In genomic region chr20:427849-428657, GRCh38 we compare ENCODE assay signal across 20 cellular contexts. TPM values are rescaled to one million over a fixed set of nuclear protein-coding genes. Genes with fewer than 3 reads are reported as not detected.
DNase-seq lines count a peak whose midpoint lies in the region; ATAC-seq, FAIRE-seq and TF ChIP-seq lines count a peak whose summit lies in the region.
"Had no signal": no experiment of that assay in that cellular context is flagged by ENCODE, and none has a peak within 500 bp of the region (broad histone marks: within the 10 kb centered on the region; RNA-seq: fewer than 3 reads in every experiment).

No MANE protein-coding gene starts in this region.

- no peak for DNase-seq in HepG2 (ENCODE audit: low spot score)
- no peak for DNase-seq in right lobe of liver
- no peak for DNase-seq in effector memory CD8-positive, alpha-beta T cell
- DNase-seq in osteocyte (ENCODE audit: extremely low spot score, unreplicated experiment): no peak
- DNase-seq in A673 (ENCODE audit: low spot score): no peak
- no peak for DNase-seq in activated CD8-positive, alpha-beta memory T cell treated with anti-CD3 and anti-CD28 coated beads, Interleukin-2, amount 10 ng/mL, durations not matched to agents 7 days and 5 days
- no peak for DNase-seq in epidermal melanocyte (ENCODE audit: insufficient read length, low spot score)
- DNase-seq: CD4-positive, alpha-beta T cell; COR-L47; DND-41; HFFc6; KG1; NCI-H1105; NCI-H2029 treated with DMSO at 0.1 percent for 48 hours; NCI-H226; NCI-H748 treated with DMSO at 0.1 percent for 48 hours; NK-92 treated with Interleukin-12 subunit alpha and Interleukin-12 subunit beta, amount 100 ng/mL, for 24 hours had no signal

- H4K20me1 ChIP-seq in HepG2 (ENCODE audit: insufficient read depth, low read length): no peaks in the 10 kb centered on the region

- no peaks in the 10 kb centered on the region for H3K9me3 Mint-ChIP-seq in effector memory CD8-positive, alpha-beta T cell
- H3K9me3 Mint-ChIP-seq in osteocyte (ENCODE audit: unreplicated experiment): no peaks in the 10 kb centered on the region
- no peaks in the 10 kb centered on the region for H3K9me3 Mint-ChIP-seq in activated CD8-positive, alpha-beta memory T cell treated with anti-CD3 and anti-CD28 coated beads, Interleukin-2, amount 10 ng/mL, durations not matched to agents 7 days and 5 days (ENCODE audit: low read depth)
- H3K9me3 Mint-ChIP-seq: CD4-positive, alpha-beta T cell; HFFc6 had no signal

- no peaks in the 10 kb centered on the region for H3K9me3 ChIP-seq in HepG2 (ENCODE audit: low read length)
- H3K9me3 ChIP-seq in right lobe of liver: no peaks in the 10 kb centered on the region
- H3K9me3 ChIP-seq in A673 (ENCODE audit: low read depth, low read length, poor library complexity, severe bottlenecking): no peaks in the 10 kb centered on the region
- H3K9me3 ChIP-seq: BLaER1 had no signal

- no peaks in the 10 kb centered on the region for H3K4me1 ChIP-seq in HepG2 (ENCODE audit: insufficient read depth, low read length)
- peaks cover 0 to 24% (median 10%) of the 10 kb centered on the region in 4 donors for H3K4me1 ChIP-seq in right lobe of liver
- no peaks in the 10 kb centered on the region for H3K4me1 ChIP-seq in A673 (ENCODE audit: insufficient read depth, low read length, poor library complexity, severe bottlenecking)

- CTCF ChIA-PET in HepG2 (lab: Yijun Ruan, JAX; ENCODE audit: low intra/inter-chr PET ratio, low total read pairs) (no interaction called here), A673 (lab: Charles Lee) (interaction anchor here (0.5 kb wide), 1 partner anchor 62 kb away, joined by 7 read pairs; no protein-coding TSS in a partner anchor)
- CTCF ChIA-PET in activated CD8-positive, alpha-beta memory T cell treated with anti-CD3 and anti-CD28 coated beads, Interleukin-2, amount 10 ng/mL, durations not matched to agents 7 days and 5 days (lab: Charles Lee): interaction anchor here (0.9 to 1.6 kb wide), 3 partner anchors 14 to 72 kb away, joined by 3 to 4 read pairs (median 3); no protein-coding TSS in a partner anchor

- over 99% methylated on average over 14 of the region's 14 CpGs for WGBS in HepG2 (ENCODE audit: low lambda C conversion rate)
- 85% methylated on average over 6 of the region's 14 CpGs for WGBS in right lobe of liver (ENCODE audit: insufficient coverage, low coverage, low lambda C conversion rate, missing lambda C conversion rate)

- H3K9ac ChIP-seq in HepG2 (ENCODE audit: insufficient read depth, low read depth, low read length): no peak overlapping the region
- H3K9ac ChIP-seq: BLaER1 had no signal

- peaks cover 53% of the 10 kb centered on the region for H3K36me3 Mint-ChIP-seq in effector memory CD8-positive, alpha-beta T cell (ENCODE audit: insufficient read depth)
- H3K36me3 Mint-ChIP-seq in osteocyte (ENCODE audit: unreplicated experiment): peaks cover 19% of the 10 kb centered on the region
- H3K36me3 Mint-ChIP-seq in activated CD8-positive, alpha-beta memory T cell treated with anti-CD3 and anti-CD28 coated beads, Interleukin-2, amount 10 ng/mL, durations not matched to agents 7 days and 5 days: peaks cover 46% of the 10 kb centered on the region

- no peaks in the 10 kb centered on the region for H3K27me3 Mint-ChIP-seq in effector memory CD8-positive, alpha-beta T cell
- no peaks in the 10 kb centered on the region for H3K27me3 Mint-ChIP-seq in osteocyte (ENCODE audit: unreplicated experiment)
- H3K27me3 Mint-ChIP-seq in activated CD8-positive, alpha-beta memory T cell treated with anti-CD3 and anti-CD28 coated beads, Interleukin-2, amount 10 ng/mL, durations not matched to agents 7 days and 5 days: no peaks in the 10 kb centered on the region
- H3K27me3 Mint-ChIP-seq: CD4-positive, alpha-beta T cell had no signal

- no peak overlapping the region for H2AFZ ChIP-seq in HepG2 (ENCODE audit: low read length)

- H3K27ac ChIP-seq in HepG2 (ENCODE audit: extremely low read length, insufficient read depth, low read length) (no peak overlapping the region), right lobe of liver (no peak overlapping the region), VCaP (peak overlapping the region; percentile 3; the same call in 1 of the 2 replicates), A673 (ENCODE audit: low read depth, low read length, poor library complexity, severe bottlenecking) (no peak overlapping the region)
- H3K27ac ChIP-seq: BLaER1 had no signal

- TF ChIP-seq RAD21 in HepG2 (CRISPR knock-in tag; IDR thresholded peaks at IDR 0.05): no peak

- in situ Hi-C loops in HepG2 (cut with HindIII; ENCODE audit: extremely low pct_ligation_motif_present, low pct_unique_long_range_greater_than_20kb): no loop called here

- H3K36me3 ChIP-seq in HepG2 (replicated peaks in 1 of 2; ENCODE audit: control insufficient read depth in 1 of 2, insufficient read depth in 2 of 2, low read length in 2 of 2) (peaks cover 35 to 63% of the 10 kb centered on the region in 2 experiments), right lobe of liver (peaks cover 0 to 39% (median 8%) of the 10 kb centered on the region in 4 donors), A673 (ENCODE audit: insufficient read depth, low read length, poor library complexity, severe bottlenecking) (peaks cover 3% of the 10 kb centered on the region)

- peak overlapping the region; percentile 74 to 75 for H3K27ac Mint-ChIP-seq in effector memory CD8-positive, alpha-beta T cell
- H3K27ac Mint-ChIP-seq in osteocyte (ENCODE audit: unreplicated experiment): peak overlapping the region; percentile 18
- no peak overlapping the region for H3K27ac Mint-ChIP-seq in activated CD8-positive, alpha-beta memory T cell treated with anti-CD3 and anti-CD28 coated beads, Interleukin-2, amount 10 ng/mL, durations not matched to agents 7 days and 5 days
- H3K27ac Mint-ChIP-seq: CD4-positive, alpha-beta T cell; HFFc6 had no signal

- no peak overlapping the region for H3K4me3 ChIP-seq in HepG2 (replicated peaks in 1 of 3; ENCODE audit: insufficient read depth in 1 of 3, low read depth in 2 of 3, low read length in 3 of 3)
- H3K4me3 ChIP-seq in right lobe of liver: no peak overlapping the region
- no peak overlapping the region for H3K4me3 ChIP-seq in A673 (ENCODE audit: low read depth, low read length, poor library complexity, severe bottlenecking)
- H3K4me3 ChIP-seq: BLaER1 had no signal

- FAIRE-seq in HepG2 (lab: Jason Lieb, UNC): no peak
- FAIRE-seq: GM12891 had no signal

- BruUV-seq in HepG2 (replicated peaks; lab: Mats Ljungman, UMichigan) (no TSS peak), A673 (replicated peaks; lab: Mats Ljungman, UMichigan) (no TSS peak)

- POLR2A ChIA-PET in HepG2 (lab: Yijun Ruan, JAX): interaction anchor here (1.0 to 3.1 kb wide), 7 partner anchors 21 to 81 kb away, joined by 3 to 13 read pairs (median 5); partner anchors contain the start of genes NRSN2 and TRIB3
- POLR2A ChIA-PET in A673 (lab: Charles Lee; ENCODE audit: low non-redundant PET): no interaction called here

- peak in 1 of 2 experiments; percentile 17; a peak in 2 of 4 replicates for TF ChIP-seq POLR2A in HepG2 (IDR thresholded peaks at IDR 0.05; ENCODE audit: insufficient read depth in 1 of 2, low read depth in 2 of 2, low read length in 2 of 2)
- no peak for TF ChIP-seq POLR2A in right lobe of liver (IDR thresholded peaks at IDR 0.05)

- TF ChIP-seq EP300 in HepG2 (IDR thresholded peaks at IDR 0.05; ENCODE audit: low read depth in 2 of 2, low read length in 2 of 2) (no peak), HepG2 (CRISPR knock-in tag; IDR thresholded peaks at IDR 0.05; ENCODE audit: borderline replicate concordance) (no peak)

- ATAC-seq in HepG2 (no peak), right lobe of liver (no peak)
- no peak for ATAC-seq in effector memory CD8-positive, alpha-beta T cell (replicated peaks)
- ATAC-seq in activated CD8-positive, alpha-beta memory T cell treated with anti-CD3 and anti-CD28 coated beads, Interleukin-2, amount 10 ng/mL, durations not matched to agents 7 days and 5 days: no peak

- H3K27me3 ChIP-seq in HepG2 (ENCODE audit: control insufficient read depth in 1 of 2, insufficient read depth in 2 of 2, low read length in 2 of 2) (no peaks in the 10 kb centered on the region), right lobe of liver (no peaks in the 10 kb centered on the region), A673 (replicated peaks; ENCODE audit: insufficient read depth, low read depth, low read length, poor library complexity) (no peaks in the 10 kb centered on the region)
- H3K27me3 ChIP-seq: BLaER1 had no signal

- TF ChIP-seq CTCF in HepG2 (CRISPR knock-in tag; IDR thresholded peaks at IDR 0.05) (no peak), right lobe of liver (IDR thresholded peaks at IDR 0.05) (no peak), VCaP (conservative IDR thresholded peaks at IDR 0.05) (no peak), osteocyte (IDR thresholded peaks at IDR 0.05) (no peak), A673 (conservative IDR thresholded peaks at IDR 0.05; ENCODE audit: low read depth, low read length) (no peak)

- H3K4me3 Mint-ChIP-seq in effector memory CD8-positive, alpha-beta T cell: no peak overlapping the region
- no peak overlapping the region for H3K4me3 Mint-ChIP-seq in osteocyte (ENCODE audit: unreplicated experiment)
- no peak overlapping the region for H3K4me3 Mint-ChIP-seq in activated CD8-positive, alpha-beta memory T cell treated with anti-CD3 and anti-CD28 coated beads, Interleukin-2, amount 10 ng/mL, durations not matched to agents 7 days and 5 days
- H3K4me3 Mint-ChIP-seq: CD4-positive, alpha-beta T cell; HFFc6 had no signal

- H3K79me2 ChIP-seq in HepG2 (ENCODE audit: insufficient read depth, low read length): no peaks in the 10 kb centered on the region

- H3K4me1 Mint-ChIP-seq in effector memory CD8-positive, alpha-beta T cell (ENCODE audit: low read depth in 2 of 2): peaks cover 4 to 7% of the 10 kb centered on the region in 2 donors
- no peaks in the 10 kb centered on the region for H3K4me1 Mint-ChIP-seq in osteocyte (ENCODE audit: unreplicated experiment)
- H3K4me1 Mint-ChIP-seq in activated CD8-positive, alpha-beta memory T cell treated with anti-CD3 and anti-CD28 coated beads, Interleukin-2, amount 10 ng/mL, durations not matched to agents 7 days and 5 days: peaks cover 40% of the 10 kb centered on the region

- no peak overlapping the region for H3K4me2 ChIP-seq in HepG2 (ENCODE audit: low read depth, low read length)
- H3K4me2 ChIP-seq: BLaER1 had no signal

- intact Hi-C loops in HepG2 (cut with micrococcal nuclease; ENCODE audit: unreplicated experiment) (no loop called here), right lobe of liver (cut with DNase I) (no loop called here), A673 (cut with micrococcal nuclease; ENCODE audit: unreplicated experiment) (no loop called here)

RNA-seq across cellular contexts. Expression of gene RBCK1, which starts 20.0 kb away (rescaled TPM):
- total RNA-seq in HepG2 (2016; rRNA removed; fragmentation: Illumina TruSeq; extraction: Trizol) (121 and 149 TPM in 2 replicates), right lobe of liver (100 to 1,000 TPM in 2 of 6 experiments, 10 to 100 TPM in 4; 63.1 to 113 (median 85.6) TPM), osteocyte (103 and 119 TPM in 2 replicates), A673 (2021) (71.9 and 72.0 TPM in 2 replicates)
- total RNA-seq in HepG2 (2016; cell fraction: cytosol; rRNA removed; fragmentation: Illumina TruSeq; extraction: Trizol; ENCODE audit: low read depth): 176 and 212 TPM in 2 replicates
- total RNA-seq in HepG2 (2016; cell fraction: insoluble cytoplasmic fraction; rRNA removed; fragmentation: Illumina TruSeq; extraction: Trizol): 110 and 147 TPM in 2 replicates
- total RNA-seq in HepG2 (2016; cell fraction: membrane; rRNA removed; fragmentation: Illumina TruSeq; extraction: Trizol): 217 and 241 TPM in 2 replicates
- total RNA-seq in HepG2 (2016; cell fraction: nucleus; rRNA removed; fragmentation: Illumina TruSeq; extraction: Trizol): 83.9 and 95.5 TPM in 2 replicates
- polyA plus RNA-seq in HepG2 (2011; rRNA removed): 215 and 270 TPM in 2 replicates
- 171 and 196 TPM in 2 replicates for polyA plus RNA-seq in HepG2 (2011; cell fraction: cytosol; rRNA removed)
- polyA plus RNA-seq in HepG2 (2011; cell fraction: nucleus; rRNA removed): 558 and 618 TPM in 2 replicates
- 207 and 311 TPM in 2 replicates for polyA plus RNA-seq in HepG2 (2012)
- 291 and 331 TPM in 2 replicates for polyA plus RNA-seq in HepG2 (2016; cell fraction: cytosol; fragmentation: Illumina TruSeq; extraction: Trizol; ENCODE audit: low read depth)
- polyA plus RNA-seq in HepG2 (2016; cell fraction: insoluble cytoplasmic fraction; fragmentation: Illumina TruSeq; extraction: Trizol; ENCODE audit: low read depth): 144 and 159 TPM in 2 replicates
- polyA plus RNA-seq in HepG2 (2016; cell fraction: membrane; fragmentation: Illumina TruSeq; extraction: Trizol; ENCODE audit: low read depth): 277 and 299 TPM in 2 replicates
- polyA plus RNA-seq in HepG2 (2016; cell fraction: nucleus; fragmentation: Illumina TruSeq; extraction: Trizol; ENCODE audit: insufficient read depth, low read depth): 357 and 365 TPM in 2 replicates
- polyA minus RNA-seq in HepG2 (2011; rRNA and poly(A)+ RNA removed; ENCODE audit: low replicate concordance): 36.5 and 119 TPM in 2 replicates
- polyA minus RNA-seq in HepG2 (2011; cell fraction: cytosol; rRNA and poly(A)+ RNA removed): 65.9 and 88.8 TPM in 2 replicates
- polyA minus RNA-seq in HepG2 (2011; cell fraction: nucleus; rRNA and poly(A)+ RNA removed): 102 and 144 TPM in 2 replicates
- 100 to 1,000 TPM; 114 to 173 TPM for total RNA-seq in activated CD8-positive, alpha-beta memory T cell treated with anti-CD3 and anti-CD28 coated beads, Interleukin-2, amount 10 ng/mL, durations not matched to agents 7 days and 5 days

RNA-seq across cellular contexts. Expression of gene TBC1D20, which starts 34.3 kb away (rescaled TPM):
- total RNA-seq in HepG2 (2016; rRNA removed; fragmentation: Illumina TruSeq; extraction: Trizol) (36.6 and 45.9 TPM in 2 replicates), right lobe of liver (10 to 100 TPM; 10.8 to 21.4 (median 13.9) TPM), osteocyte (52.8 and 54.1 TPM in 2 replicates), A673 (2021) (31.8 and 34.3 TPM in 2 replicates)
- total RNA-seq in HepG2 (2016; cell fraction: cytosol; rRNA removed; fragmentation: Illumina TruSeq; extraction: Trizol; ENCODE audit: low read depth): 24.9 and 29.1 TPM in 2 replicates
- 36.8 and 43.1 TPM in 2 replicates for total RNA-seq in HepG2 (2016; cell fraction: insoluble cytoplasmic fraction; rRNA removed; fragmentation: Illumina TruSeq; extraction: Trizol)
- total RNA-seq in HepG2 (2016; cell fraction: membrane; rRNA removed; fragmentation: Illumina TruSeq; extraction: Trizol): 49.8 and 56.6 TPM in 2 replicates
- total RNA-seq in HepG2 (2016; cell fraction: nucleus; rRNA removed; fragmentation: Illumina TruSeq; extraction: Trizol): 26.9 and 31.0 TPM in 2 replicates
- 47.1 and 55.2 TPM in 2 replicates for polyA plus RNA-seq in HepG2 (2011; rRNA removed)
- 46.2 and 50.9 TPM in 2 replicates for polyA plus RNA-seq in HepG2 (2011; cell fraction: cytosol; rRNA removed)
- polyA plus RNA-seq in HepG2 (2011; cell fraction: nucleus; rRNA removed): 67.6 and 73.0 TPM in 2 replicates
- polyA plus RNA-seq in HepG2 (2012): 26.7 and 33.9 TPM in 2 replicates
- polyA plus RNA-seq in HepG2 (2016; cell fraction: cytosol; fragmentation: Illumina TruSeq; extraction: Trizol; ENCODE audit: low read depth): 27.0 and 32.1 TPM in 2 replicates
- polyA plus RNA-seq in HepG2 (2016; cell fraction: insoluble cytoplasmic fraction; fragmentation: Illumina TruSeq; extraction: Trizol; ENCODE audit: low read depth): 46.6 and 47.0 TPM in 2 replicates
- 37.5 and 43.9 TPM in 2 replicates for polyA plus RNA-seq in HepG2 (2016; cell fraction: membrane; fragmentation: Illumina TruSeq; extraction: Trizol; ENCODE audit: low read depth)
- polyA plus RNA-seq in HepG2 (2016; cell fraction: nucleus; fragmentation: Illumina TruSeq; extraction: Trizol; ENCODE audit: insufficient read depth, low read depth): 57.7 and 59.0 TPM in 2 replicates
- 35.8 and 117 TPM in 2 replicates for polyA minus RNA-seq in HepG2 (2011; rRNA and poly(A)+ RNA removed; ENCODE audit: low replicate concordance)
- polyA minus RNA-seq in HepG2 (2011; cell fraction: cytosol; rRNA and poly(A)+ RNA removed): 21.9 and 28.9 TPM in 2 replicates
- polyA minus RNA-seq in HepG2 (2011; cell fraction: nucleus; rRNA and poly(A)+ RNA removed): 37.1 and 38.0 TPM in 2 replicates
- total RNA-seq in activated CD8-positive, alpha-beta memory T cell treated with anti-CD3 and anti-CD28 coated beads, Interleukin-2, amount 10 ng/mL, durations not matched to agents 7 days and 5 days: 10 to 100 TPM; 28.3 to 29.4 TPM

RNA-seq across cellular contexts. Expression of gene TRIB3, which starts 47.5 kb away (rescaled TPM):
- total RNA-seq in HepG2 (2016; rRNA removed; fragmentation: Illumina TruSeq; extraction: Trizol) (106 and 115 TPM in 2 replicates), right lobe of liver (100 to 1,000 TPM in 2 of 6 experiments, 10 to 100 TPM in 4; 15.1 to 139 (median 34.1) TPM), osteocyte (49.1 and 62.6 TPM in 2 replicates), A673 (2021) (43.4 and 59.6 TPM in 2 replicates)
- total RNA-seq in HepG2 (2016; cell fraction: cytosol; rRNA removed; fragmentation: Illumina TruSeq; extraction: Trizol; ENCODE audit: low read depth): 40.1 and 45.0 TPM in 2 replicates
- 106 and 115 TPM in 2 replicates for total RNA-seq in HepG2 (2016; cell fraction: insoluble cytoplasmic fraction; rRNA removed; fragmentation: Illumina TruSeq; extraction: Trizol)
- total RNA-seq in HepG2 (2016; cell fraction: membrane; rRNA removed; fragmentation: Illumina TruSeq; extraction: Trizol): 107 and 130 TPM in 2 replicates
- 47.6 and 54.9 TPM in 2 replicates for total RNA-seq in HepG2 (2016; cell fraction: nucleus; rRNA removed; fragmentation: Illumina TruSeq; extraction: Trizol)
- polyA plus RNA-seq in HepG2 (2011; rRNA removed): 150 and 241 TPM in 2 replicates
- 165 and 177 TPM in 2 replicates for polyA plus RNA-seq in HepG2 (2011; cell fraction: cytosol; rRNA removed)
- polyA plus RNA-seq in HepG2 (2011; cell fraction: nucleus; rRNA removed): 122 and 148 TPM in 2 replicates
- polyA plus RNA-seq in HepG2 (2012): 78.0 and 193 TPM in 2 replicates
- 33.6 and 42.0 TPM in 2 replicates for polyA plus RNA-seq in HepG2 (2016; cell fraction: cytosol; fragmentation: Illumina TruSeq; extraction: Trizol; ENCODE audit: low read depth)
- 99.1 and 105 TPM in 2 replicates for polyA plus RNA-seq in HepG2 (2016; cell fraction: insoluble cytoplasmic fraction; fragmentation: Illumina TruSeq; extraction: Trizol; ENCODE audit: low read depth)
- 76.6 and 88.5 TPM in 2 replicates for polyA plus RNA-seq in HepG2 (2016; cell fraction: membrane; fragmentation: Illumina TruSeq; extraction: Trizol; ENCODE audit: low read depth)
- polyA plus RNA-seq in HepG2 (2016; cell fraction: nucleus; fragmentation: Illumina TruSeq; extraction: Trizol; ENCODE audit: insufficient read depth, low read depth): 77.9 and 79.0 TPM in 2 replicates
- polyA minus RNA-seq in HepG2 (2011; rRNA and poly(A)+ RNA removed; ENCODE audit: low replicate concordance): 66.9 and 301 TPM in 2 replicates
- 115 and 151 TPM in 2 replicates for polyA minus RNA-seq in HepG2 (2011; cell fraction: cytosol; rRNA and poly(A)+ RNA removed)
- polyA minus RNA-seq in HepG2 (2011; cell fraction: nucleus; rRNA and poly(A)+ RNA removed): 35.9 and 65.3 TPM in 2 replicates
- 10 to 100 TPM; 22.4 to 25.4 TPM for total RNA-seq in activated CD8-positive, alpha-beta memory T cell treated with anti-CD3 and anti-CD28 coated beads, Interleukin-2, amount 10 ng/mL, durations not matched to agents 7 days and 5 days
